In genomic region chr9:100277166-100277979, GRCh38 we compare ENCODE assay signal across 15 cellular contexts.
A peak's percentile ranks its signal among the peaks of the same experiment; 100 is the strongest.
DNase-seq lines count a peak whose midpoint lies in the region; ATAC-seq and TF ChIP-seq lines count a peak whose summit lies in the region.
"Had no signal": no experiment of that assay in that cellular context is flagged by ENCODE, and none has a peak within 500 bp of the region (broad histone marks: within the 10 kb centered on the region; RNA-seq: fewer than 3 reads in every experiment).

No MANE protein-coding gene starts in this region.

- no peaks in the 10 kb centered on the region for H3K4me1 Mint-ChIP-seq in activated CD8-positive, alpha-beta T cell treated with anti-CD3 and anti-CD28 coated beads, Interleukin-2, amount 10 ng/mL, durations not matched to agents 7 days and 5 days (ENCODE audit: low read depth)
- H3K4me1 Mint-ChIP-seq: activated naive CD4-positive, alpha-beta T cell treated with anti-CD3 and anti-CD28 coated beads, Interleukin-2, amount 10 ng/mL, durations not matched to agents 7 days and 5 days had no signal

- no peak overlapping the region for H3K27ac ChIP-seq in mammary epithelial cell (ENCODE audit: insufficient read depth, low read depth, low read length)
- H3K27ac ChIP-seq: vagina had no signal

- H3K9me3 ChIP-seq in mammary epithelial cell (replicated peaks; ENCODE audit: insufficient read depth, low read length), result no peaks in the 10 kb centered on the region
- H3K9me3 ChIP-seq: vagina had no signal

- in situ Hi-C loops in mammary epithelial cell (cut with MboI; ENCODE audit: low sequenced_read_pairs in 2 of 2), result no loop called here

- no peak overlapping the region for H3K4me3 Mint-ChIP-seq in activated CD8-positive, alpha-beta T cell treated with anti-CD3 and anti-CD28 coated beads, Interleukin-2, amount 10 ng/mL, durations not matched to agents 7 days and 5 days
- H3K4me3 Mint-ChIP-seq: activated naive CD4-positive, alpha-beta T cell treated with anti-CD3 and anti-CD28 coated beads, Interleukin-2, amount 10 ng/mL, durations not matched to agents 7 days and 5 days had no signal

- no peak overlapping the region for H3K4me2 ChIP-seq in mammary epithelial cell (ENCODE audit: insufficient read depth, low read depth, low read length)

- no peak overlapping the region for H3K9ac ChIP-seq in mammary epithelial cell (ENCODE audit: insufficient read depth, low read length)

- no peaks in the 10 kb centered on the region for H3K9me3 Mint-ChIP-seq in activated CD8-positive, alpha-beta T cell treated with anti-CD3 and anti-CD28 coated beads, Interleukin-2, amount 10 ng/mL, durations not matched to agents 7 days and 5 days (ENCODE audit: insufficient read depth)
- H3K9me3 Mint-ChIP-seq: activated naive CD4-positive, alpha-beta T cell treated with anti-CD3 and anti-CD28 coated beads, Interleukin-2, amount 10 ng/mL, durations not matched to agents 7 days and 5 days had no signal

- no peaks in the 10 kb centered on the region for H4K20me1 ChIP-seq in mammary epithelial cell (ENCODE audit: insufficient read depth, low read length)

- no peaks in the 10 kb centered on the region for H3K27me3 Mint-ChIP-seq in activated CD8-positive, alpha-beta T cell treated with anti-CD3 and anti-CD28 coated beads, Interleukin-2, amount 10 ng/mL, durations not matched to agents 7 days and 5 days (ENCODE audit: low read depth)
- H3K27me3 Mint-ChIP-seq: activated naive CD4-positive, alpha-beta T cell treated with anti-CD3 and anti-CD28 coated beads, Interleukin-2, amount 10 ng/mL, durations not matched to agents 7 days and 5 days had no signal

- 82% methylated on average over 5 of the region's 5 CpGs for WGBS in mammary epithelial cell (ENCODE audit: low coverage, missing lambda C conversion rate)

- TF ChIP-seq CTCF in mammary epithelial cell (conservative IDR thresholded peaks at IDR 0.05 in 1 of 2, IDR thresholded peaks at IDR 0.05 in 1 of 2; ENCODE audit: extremely low read depth in 1 of 2, insufficient read depth in 1 of 2, low read depth in 1 of 2, low read length in 2 of 2), result no peak

- peak; percentile 15 for DNase-seq in AG08396 (ENCODE audit: low spot score)
- DNase-seq in HS-27A (ENCODE audit: low read depth), result peak; percentile 11
- peak; percentile 27 for DNase-seq in mammary epithelial cell
- DNase-seq in kidney tubule cell (ENCODE audit: low spot score), result peak; percentile 81
- DNase-seq in SIG-M5 (lab: John Stamatoyannopoulos, UW), result no peak
- no peak for DNase-seq in H7
- no peak for DNase-seq in DMS114 treated with DMSO at 0.1 percent for 48 hours (lab: John Stamatoyannopoulos, UW; ENCODE audit: unreplicated experiment)
- no peak for DNase-seq in activated CD8-positive, alpha-beta T cell treated with anti-CD3 and anti-CD28 coated beads, Interleukin-2, amount 10 ng/mL, durations not matched to agents 7 days and 5 days
- DNase-seq: activated naive CD4-positive, alpha-beta T cell treated with anti-CD3 and anti-CD28 coated beads, Interleukin-2, amount 10 ng/mL, durations not matched to agents 7 days and 5 days; C1 segment of cervical spinal cord; islet precursor cell; NCI-H2081 treated with DMSO at 0.1 percent for 48 hours; stimulated activated CD4-positive, alpha-beta T cell treated with anti-CD3 and anti-CD28 coated beads, Interleukin-4, amount 100 ng/mL, for 1 hour; stimulated activated naive CD4-positive, alpha-beta T cell had no signal

- H3K4me3 ChIP-seq in mammary epithelial cell (replicated peaks in 1 of 3; ENCODE audit: insufficient read depth in 1 of 3, low read depth in 2 of 3, low read length in 3 of 3), result no peak overlapping the region
- no peak overlapping the region for H3K4me3 ChIP-seq in H7 (ENCODE audit: insufficient read depth, low read depth, low read length)
- H3K4me3 ChIP-seq: vagina had no signal

- no TSS peak for BruUV-seq in mammary epithelial cell (replicated peaks; lab: Mats Ljungman, UMichigan)

- H3K36me3 Mint-ChIP-seq in activated CD8-positive, alpha-beta T cell treated with anti-CD3 and anti-CD28 coated beads, Interleukin-2, amount 10 ng/mL, durations not matched to agents 7 days and 5 days (ENCODE audit: low read depth), result peaks cover 25% of the 10 kb centered on the region

- intact Hi-C loops in mammary epithelial cell (cut with micrococcal nuclease), result no loop called here

- H3K27ac Mint-ChIP-seq in activated CD8-positive, alpha-beta T cell treated with anti-CD3 and anti-CD28 coated beads, Interleukin-2, amount 10 ng/mL, durations not matched to agents 7 days and 5 days, result no peak overlapping the region
- H3K27ac Mint-ChIP-seq: activated naive CD4-positive, alpha-beta T cell treated with anti-CD3 and anti-CD28 coated beads, Interleukin-2, amount 10 ng/mL, durations not matched to agents 7 days and 5 days had no signal

- ATAC-seq in activated CD8-positive, alpha-beta T cell treated with anti-CD3 and anti-CD28 coated beads, Interleukin-2, amount 10 ng/mL, durations not matched to agents 7 days and 5 days, result no peak

- dilution Hi-C loops in mammary epithelial cell (cut with HindIII; ENCODE audit: low sequenced_read_pairs), result no loop called here

- POLR2A ChIA-PET in activated CD8-positive, alpha-beta T cell treated with anti-CD3 and anti-CD28 coated beads, Interleukin-2, amount 10 ng/mL, durations not matched to agents 7 days and 5 days (lab: Charles Lee), result no interaction called here

- no peaks in the 10 kb centered on the region for H3K36me3 ChIP-seq in mammary epithelial cell (ENCODE audit: insufficient read depth, low read length)
- H3K36me3 ChIP-seq in H7 (replicated peaks; ENCODE audit: control insufficient read depth, insufficient read depth, low read length), result no peaks in the 10 kb centered on the region

- no peak overlapping the region for H2AFZ ChIP-seq in mammary epithelial cell (ENCODE audit: low read depth, low read length)

- H3K27me3 ChIP-seq in mammary epithelial cell (ENCODE audit: insufficient read depth, low read length) (no peaks in the 10 kb centered on the region), H7 (ENCODE audit: control insufficient read depth, insufficient read depth, low read length) (no peaks in the 10 kb centered on the region)
- H3K27me3 ChIP-seq: vagina had no signal

- no peaks in the 10 kb centered on the region for H3K4me1 ChIP-seq in mammary epithelial cell (ENCODE audit: insufficient read depth, low read length)
- H3K4me1 ChIP-seq: vagina had no signal

- CTCF ChIA-PET in mammary epithelial cell (lab: Charles Lee; ENCODE audit: low non-redundant PET), result no interaction called here
- CTCF ChIA-PET in activated CD8-positive, alpha-beta T cell treated with anti-CD3 and anti-CD28 coated beads, Interleukin-2, amount 10 ng/mL, durations not matched to agents 7 days and 5 days (lab: Charles Lee), result no interaction called here

- no peaks in the 10 kb centered on the region for H3K79me2 ChIP-seq in mammary epithelial cell (ENCODE audit: insufficient read depth, low read length)

Comparison
In these comparisons a context has a peak if more than half of its experiments do, and no peak if none do; other contexts are left out.
1. DNase-seq: peak in AG08396 (single experiment), HS-27A (single experiment), mammary epithelial cell (single experiment) and kidney tubule cell (single experiment); none in SIG-M5 (single experiment), H7 (single experiment), DMS114 treated with DMSO at 0.1 percent for 48 hours (single experiment) and activated CD8-positive, alpha-beta T cell treated with anti-CD3 and anti-CD28 coated beads, Interleukin-2, amount 10 ng/mL, durations not matched to agents 7 days and 5 days (single experiment).